ENCODE assay signal across 1 cellular context in the genomic region with DNA sequence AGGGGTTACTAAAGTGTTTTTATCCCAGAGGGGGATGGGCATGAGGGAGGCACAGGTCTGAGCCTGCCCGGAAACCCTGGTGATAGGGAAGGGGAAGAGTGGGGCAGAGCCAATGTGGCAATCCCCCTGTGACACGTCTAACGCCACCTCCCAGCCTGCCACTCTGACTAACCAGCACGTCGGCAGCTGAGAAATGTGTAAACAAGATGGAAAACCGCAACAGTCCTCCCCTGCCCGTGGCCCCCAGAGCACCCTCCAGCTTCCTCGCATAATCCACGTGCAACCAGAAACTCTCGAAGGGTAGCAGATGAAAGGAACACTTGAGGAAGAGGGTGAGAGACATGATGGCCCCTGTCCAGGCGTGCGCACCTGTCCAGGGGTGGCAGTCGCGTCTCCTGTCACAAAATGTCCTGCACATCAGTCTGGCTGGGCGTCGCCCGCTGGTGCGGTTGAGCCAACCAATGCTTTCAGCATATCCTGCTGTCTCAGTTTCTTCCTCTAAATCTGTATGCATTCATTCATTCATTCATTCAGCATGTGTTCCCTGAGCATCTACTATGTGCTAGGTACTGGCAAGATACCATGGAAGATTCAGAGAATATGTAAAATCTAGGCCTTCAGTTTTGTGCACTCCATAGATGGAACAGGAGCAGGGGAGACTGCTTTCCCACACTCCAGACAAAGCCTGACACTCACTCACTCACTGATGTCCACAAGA.
TF ChIP-seq lines count a peak whose summit lies in the region.

No MANE protein-coding gene starts in this region.

TF ChIP-seq in HepG2, 621 proteins besides CTCF, POLR2A, EP300 and RAD21 (continued from another document and continues in another):
- TF ChIP-seq HINFP (CRISPR knock-in tag; IDR thresholded peaks at IDR 0.05; ENCODE audit: low read depth) = no peak
- TF ChIP-seq CSRNP2 (CRISPR knock-in tag; conservative IDR thresholded peaks at IDR 0.05; ENCODE audit: low read depth) = no peak
- TF ChIP-seq ASH2L (IDR thresholded peaks at IDR 0.05; ENCODE audit: insufficient read length, low read depth, low read length) = no peak
- TF ChIP-seq ZFP41 (CRISPR knock-in tag; IDR thresholded peaks at IDR 0.05; ENCODE audit: borderline replicate concordance) = no peak
- TF ChIP-seq, protein P1, sequence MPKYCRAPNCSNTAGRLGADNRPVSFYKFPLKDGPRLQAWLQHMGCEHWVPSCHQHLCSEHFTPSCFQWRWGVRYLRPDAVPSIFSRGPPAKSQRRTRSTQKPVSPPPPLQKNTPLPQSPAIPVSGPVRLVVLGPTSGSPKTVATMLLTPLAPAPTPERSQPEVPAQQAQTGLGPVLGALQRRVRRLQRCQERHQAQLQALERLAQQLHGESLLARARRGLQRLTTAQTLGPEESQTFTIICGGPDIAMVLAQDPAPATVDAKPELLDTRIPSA (CRISPR knock-in tag; IDR thresholded peaks at IDR 0.05; ENCODE audit: borderline replicate concordance) = no peak
- no peak for TF ChIP-seq SNAPC4 (CRISPR knock-in tag; IDR thresholded peaks at IDR 0.05)
- TF ChIP-seq MLLT10 (CRISPR knock-in tag; IDR thresholded peaks at IDR 0.05) = no peak
- TF ChIP-seq BHLHE40 (IDR thresholded peaks at IDR 0.05; ENCODE audit: low read length) = 0 out of 2 replicates have a peak, but pooled peaks have one; percentile 10
- TF ChIP-seq, protein P2, sequence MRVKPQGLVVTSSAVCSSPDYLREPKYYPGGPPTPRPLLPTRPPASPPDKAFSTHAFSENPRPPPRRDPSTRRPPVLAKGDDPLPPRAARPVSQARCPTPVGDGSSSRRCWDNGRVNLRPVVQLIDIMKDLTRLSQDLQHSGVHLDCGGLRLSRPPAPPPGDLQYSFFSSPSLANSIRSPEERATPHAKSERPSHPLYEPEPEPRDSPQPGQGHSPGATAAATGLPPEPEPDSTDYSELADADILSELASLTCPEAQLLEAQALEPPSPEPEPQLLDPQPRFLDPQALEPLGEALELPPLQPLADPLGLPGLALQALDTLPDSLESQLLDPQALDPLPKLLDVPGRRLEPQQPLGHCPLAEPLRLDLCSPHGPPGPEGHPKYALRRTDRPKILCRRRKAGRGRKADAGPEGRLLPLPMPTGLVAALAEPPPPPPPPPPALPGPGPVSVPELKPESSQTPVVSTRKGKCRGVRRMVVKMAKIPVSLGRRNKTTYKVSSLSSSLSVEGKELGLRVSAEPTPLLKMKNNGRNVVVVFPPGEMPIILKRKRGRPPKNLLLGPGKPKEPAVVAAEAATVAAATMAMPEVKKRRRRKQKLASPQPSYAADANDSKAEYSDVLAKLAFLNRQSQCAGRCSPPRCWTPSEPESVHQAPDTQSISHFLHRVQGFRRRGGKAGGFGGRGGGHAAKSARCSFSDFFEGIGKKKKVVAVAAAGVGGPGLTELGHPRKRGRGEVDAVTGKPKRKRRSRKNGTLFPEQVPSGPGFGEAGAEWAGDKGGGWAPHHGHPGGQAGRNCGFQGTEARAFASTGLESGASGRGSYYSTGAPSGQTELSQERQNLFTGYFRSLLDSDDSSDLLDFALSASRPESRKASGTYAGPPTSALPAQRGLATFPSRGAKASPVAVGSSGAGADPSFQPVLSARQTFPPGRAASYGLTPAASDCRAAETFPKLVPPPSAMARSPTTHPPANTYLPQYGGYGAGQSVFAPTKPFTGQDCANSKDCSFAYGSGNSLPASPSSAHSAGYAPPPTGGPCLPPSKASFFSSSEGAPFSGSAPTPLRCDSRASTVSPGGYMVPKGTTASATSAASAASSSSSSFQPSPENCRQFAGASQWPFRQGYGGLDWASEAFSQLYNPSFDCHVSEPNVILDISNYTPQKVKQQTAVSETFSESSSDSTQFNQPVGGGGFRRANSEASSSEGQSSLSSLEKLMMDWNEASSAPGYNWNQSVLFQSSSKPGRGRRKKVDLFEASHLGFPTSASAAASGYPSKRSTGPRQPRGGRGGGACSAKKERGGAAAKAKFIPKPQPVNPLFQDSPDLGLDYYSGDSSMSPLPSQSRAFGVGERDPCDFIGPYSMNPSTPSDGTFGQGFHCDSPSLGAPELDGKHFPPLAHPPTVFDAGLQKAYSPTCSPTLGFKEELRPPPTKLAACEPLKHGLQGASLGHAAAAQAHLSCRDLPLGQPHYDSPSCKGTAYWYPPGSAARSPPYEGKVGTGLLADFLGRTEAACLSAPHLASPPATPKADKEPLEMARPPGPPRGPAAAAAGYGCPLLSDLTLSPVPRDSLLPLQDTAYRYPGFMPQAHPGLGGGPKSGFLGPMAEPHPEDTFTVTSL (CRISPR knock-in tag; IDR thresholded peaks at IDR 0.05; ENCODE audit: borderline replicate concordance) = no peak
- no peak for TF ChIP-seq RFXAP (CRISPR knock-in tag; IDR thresholded peaks at IDR 0.05; ENCODE audit: borderline replicate concordance)
- no peak for TF ChIP-seq ATF1 (CRISPR knock-in tag; IDR thresholded peaks at IDR 0.05)
- TF ChIP-seq FOXA3 (CRISPR knock-in tag; IDR thresholded peaks at IDR 0.05) = peak; percentile 69
- TF ChIP-seq, protein P3, sequence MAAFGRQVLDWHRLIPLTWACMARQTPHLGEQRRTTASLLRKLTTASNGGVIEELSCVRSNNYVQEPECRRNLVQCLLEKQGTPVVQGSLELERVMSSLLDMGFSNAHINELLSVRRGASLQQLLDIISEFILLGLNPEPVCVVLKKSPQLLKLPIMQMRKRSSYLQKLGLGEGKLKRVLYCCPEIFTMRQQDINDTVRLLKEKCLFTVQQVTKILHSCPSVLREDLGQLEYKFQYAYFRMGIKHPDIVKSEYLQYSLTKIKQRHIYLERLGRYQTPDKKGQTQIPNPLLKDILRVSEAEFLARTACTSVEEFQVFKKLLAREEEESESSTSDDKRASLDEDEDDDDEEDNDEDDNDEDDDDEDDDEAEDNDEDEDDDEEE (CRISPR knock-in tag; IDR thresholded peaks at IDR 0.05) = no peak
- TF ChIP-seq PREB (CRISPR knock-in tag; IDR thresholded peaks at IDR 0.05) = no peak
- no peak for TF ChIP-seq ZNF788 (CRISPR knock-in tag; IDR thresholded peaks at IDR 0.05; ENCODE audit: borderline replicate concordance)
- no peak for TF ChIP-seq NFRKB (IDR thresholded peaks at IDR 0.05)
- TF ChIP-seq KDM4B (CRISPR knock-in tag; IDR thresholded peaks at IDR 0.05) = no peak
- no peak for TF ChIP-seq RAD51 (IDR thresholded peaks at IDR 0.05; ENCODE audit: borderline replicate concordance)
- no peak for TF ChIP-seq ZNF232 (CRISPR knock-in tag; IDR thresholded peaks at IDR 0.05; ENCODE audit: borderline replicate concordance)
- no peak for TF ChIP-seq DDIT3 (CRISPR knock-in tag; IDR thresholded peaks at IDR 0.05)
- TF ChIP-seq FOXO1 (CRISPR knock-in tag; IDR thresholded peaks at IDR 0.05) = peak; percentile 49; the same call in 1 of the 2 replicates
- TF ChIP-seq ZNF775 (CRISPR knock-in tag; IDR thresholded peaks at IDR 0.05; ENCODE audit: borderline replicate concordance) = no peak
- no peak for TF ChIP-seq ZNF17 (CRISPR knock-in tag; IDR thresholded peaks at IDR 0.05)
- TF ChIP-seq, protein P4, sequence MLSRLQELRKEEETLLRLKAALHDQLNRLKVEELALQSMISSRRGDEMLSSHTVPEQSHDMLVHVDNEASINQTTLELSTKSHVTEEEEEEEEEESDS (CRISPR knock-in tag; IDR thresholded peaks at IDR 0.05; ENCODE audit: borderline replicate concordance) = no peak
- no peak for TF ChIP-seq ZNF12 (CRISPR knock-in tag; IDR thresholded peaks at IDR 0.05)
- no peak for TF ChIP-seq ERF (CRISPR knock-in tag; IDR thresholded peaks at IDR 0.05)
- TF ChIP-seq MATR3 (CRISPR knock-in tag; IDR thresholded peaks at IDR 0.05) = no peak
- no peak for TF ChIP-seq PAF1 (CRISPR knock-in tag; IDR thresholded peaks at IDR 0.05)
- no peak for TF ChIP-seq ZNF224 (CRISPR knock-in tag; IDR thresholded peaks at IDR 0.05)
- no peak for TF ChIP-seq KLF12 (CRISPR knock-in tag; IDR thresholded peaks at IDR 0.05; ENCODE audit: borderline replicate concordance)
- no peak for TF ChIP-seq ZNF891 (CRISPR knock-in tag; IDR thresholded peaks at IDR 0.05)
- no peak for TF ChIP-seq PRMT3 (CRISPR knock-in tag; IDR thresholded peaks at IDR 0.05; ENCODE audit: borderline replicate concordance, low read depth)
- TF ChIP-seq CBFB (CRISPR knock-in tag; IDR thresholded peaks at IDR 0.05) = no peak
- no peak for TF ChIP-seq ZNF569 (CRISPR knock-in tag; IDR thresholded peaks at IDR 0.05; ENCODE audit: borderline replicate concordance)
- no peak for TF ChIP-seq ZNF552 (CRISPR knock-in tag; IDR thresholded peaks at IDR 0.05; ENCODE audit: borderline replicate concordance)
- TF ChIP-seq ZNF660 (CRISPR knock-in tag; IDR thresholded peaks at IDR 0.05; ENCODE audit: borderline replicate concordance, low read depth) = no peak
- TF ChIP-seq NFE2L1 (CRISPR knock-in tag; IDR thresholded peaks at IDR 0.05; ENCODE audit: borderline replicate concordance) = no peak
- TF ChIP-seq, protein P5, sequence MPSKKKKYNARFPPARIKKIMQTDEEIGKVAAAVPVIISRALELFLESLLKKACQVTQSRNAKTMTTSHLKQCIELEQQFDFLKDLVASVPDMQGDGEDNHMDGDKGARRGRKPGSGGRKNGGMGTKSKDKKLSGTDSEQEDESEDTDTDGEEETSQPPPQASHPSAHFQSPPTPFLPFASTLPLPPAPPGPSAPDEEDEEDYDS (CRISPR knock-in tag; IDR thresholded peaks at IDR 0.05) = no peak
- no peak for TF ChIP-seq BRCA1 (CRISPR knock-in tag; IDR thresholded peaks at IDR 0.05)
- no peak for TF ChIP-seq ELK4 (CRISPR knock-in tag; IDR thresholded peaks at IDR 0.05; ENCODE audit: borderline replicate concordance)
- TF ChIP-seq TOE1 (CRISPR knock-in tag; IDR thresholded peaks at IDR 0.05) = no peak
- TF ChIP-seq ELF3 (CRISPR knock-in tag; IDR thresholded peaks at IDR 0.05) = peak; percentile 58; the same call in 1 of the 2 replicates
- TF ChIP-seq ZNF605 (CRISPR knock-in tag; IDR thresholded peaks at IDR 0.05) = no peak
